20 cellular contexts compared by ENCODE assay signal in the genomic region with DNA sequence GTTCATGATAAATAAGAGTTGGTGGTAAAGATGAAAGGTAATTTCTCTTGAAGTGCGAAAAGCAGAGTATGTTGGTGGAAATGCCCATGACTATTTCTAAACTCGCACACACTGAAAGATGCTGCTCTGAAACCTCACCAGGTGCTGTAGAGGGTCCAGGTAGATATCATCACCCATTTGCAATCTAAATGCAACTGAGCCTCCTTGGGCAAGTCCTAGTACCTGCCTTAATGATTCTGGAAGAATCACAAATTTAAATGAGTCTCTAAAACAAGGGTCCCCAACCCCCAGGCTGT. TPM values are rescaled to one million over a fixed set of nuclear protein-coding genes. Genes with fewer than 3 reads are reported as not detected.
DNase-seq lines count a peak whose midpoint lies in the region; ATAC-seq and TF ChIP-seq lines count a peak whose summit lies in the region.
"Had no signal": no experiment of that assay in that cellular context is flagged by ENCODE, and none has a peak within 500 bp of the region (broad histone marks: within the 10 kb centered on the region; RNA-seq: fewer than 3 reads in every experiment).

No MANE protein-coding gene starts in this region.

- ATAC-seq in GM18517 (IDR thresholded peaks at IDR 0.05; ENCODE audit: unreplicated experiment) (peak; percentile 27), GM19463 (IDR thresholded peaks at IDR 0.05; ENCODE audit: unreplicated experiment) (peak; percentile 15), HG02840 (IDR thresholded peaks at IDR 0.05; ENCODE audit: low FRiP score, unreplicated experiment) (peak; percentile 20), esophagus mucosa (no peak)
- ATAC-seq: left cardiac atrium, mucosa of descending colon had no signal

- no peaks in the 10 kb centered on the region for H3K36me3 ChIP-seq in OCI-LY7 (ENCODE audit: insufficient read depth, low read length)
- H3K36me3 ChIP-seq: HAP-1, Peyer's patch, upper lobe of left lung had no signal

- no TSS peak for BruUV-seq in OCI-LY7 (replicated peaks; lab: Mats Ljungman, UMichigan)

- DNase-seq in OCI-LY7 (ENCODE audit: low spot score) (no peak), retina (no peak), SW480 (ENCODE audit: low spot score) (no peak), KBM-7 (no peak)
- DNase-seq: activated effector memory CD4-positive, alpha-beta T cell treated with Interleukin-2 at 50 U/mL for 16 hours; amniotic stem cell; endodermal cell; left cardiac atrium; mucosa of descending colon; NCI-H2081; NCI-H69; occipital lobe; Peyer's patch; stimulated activated CD4-positive, alpha-beta T cell treated with anti-CD3 and anti-CD28 coated beads, Interleukin-4, amount 100 ng/mL, for 4 hours; upper lobe of left lung had no signal

- TF ChIP-seq CTCF in OCI-LY7 (conservative IDR thresholded peaks at IDR 0.05; ENCODE audit: low read length): no peak

- intact Hi-C loops in OCI-LY7 (cut with micrococcal nuclease; ENCODE audit: unreplicated experiment): loop anchor here (10.0 kb wide), 1 partner anchor 317 kb away; no protein-coding TSS in a partner anchor

- peaks cover 80% of the 10 kb centered on the region for H3K4me1 ChIP-seq in OCI-LY7 (ENCODE audit: insufficient read depth, low read length, poor library complexity, severe bottlenecking)
- H3K4me1 ChIP-seq: HAP-1 had no signal

- H3K4me3 ChIP-seq in OCI-LY7 (ENCODE audit: low read depth, low read length, poor library complexity, severe bottlenecking): no peak overlapping the region
- H3K4me3 ChIP-seq: HAP-1, mucosa of descending colon, Peyer's patch, upper lobe of left lung had no signal

- peak overlapping the region; percentile 22 for H3K4me2 ChIP-seq in OCI-LY7 (ENCODE audit: low read length)

- POLR2A ChIA-PET in OCI-LY7 (lab: Charles Lee): no interaction called here

- H3K9me2 ChIP-seq in OCI-LY7 (ENCODE audit: insufficient read depth, low read length): no peaks in the 10 kb centered on the region

- CTCF ChIA-PET in OCI-LY7 (lab: Charles Lee; ENCODE audit: unreplicated experiment): no interaction called here

- H3K79me2 ChIP-seq in OCI-LY7 (ENCODE audit: insufficient read depth, low read depth, low read length): no peaks in the 10 kb centered on the region

- no peaks in the 10 kb centered on the region; the same call in 1 of the 2 replicates for H3K9me3 ChIP-seq in OCI-LY7 (ENCODE audit: low read length)
- H3K9me3 ChIP-seq: HAP-1, mucosa of descending colon, Peyer's patch, upper lobe of left lung had no signal

- H2AFZ ChIP-seq in OCI-LY7 (ENCODE audit: low read length): no peak overlapping the region

- in situ Hi-C loops in KBM-7 (cut with MboI; ENCODE audit: low pct_unique_long_range_greater_than_20kb, low sequenced_read_pairs): no loop called here

- H4K20me1 ChIP-seq in OCI-LY7 (ENCODE audit: insufficient read depth, low read length): no peaks in the 10 kb centered on the region

- no peak overlapping the region for H3K27ac ChIP-seq in OCI-LY7 (ENCODE audit: low read depth, low read length, poor library complexity, severe bottlenecking)

RNA-seq across cellular contexts. Expression of a gene that starts 5.9 kb away (rescaled TPM):
- total RNA-seq in OCI-LY7 (2014; rRNA removed; shearing (Covaris generic)): 41.4 and 42.7 TPM in 2 replicates
- total RNA-seq in OCI-LY7 (2022): 43.8 and 48.4 TPM in 2 replicates
- 2.1 TPM for total RNA-seq in esophagus mucosa

Comparison
In these comparisons a context has a peak if more than half of its experiments do, and no peak if none do; other contexts are left out.
1. RNA of a gene that starts 5.9 kb away (total RNA-seq): 41.4 to 48.4 TPM in OCI-LY7; 2.1 TPM in esophagus mucosa (single experiment); every median in the first group is over 10 times any median in the second.